In genomic region chr7:104801022-104801421, GRCh38 we compare ENCODE assay signal across 8 cellular contexts.
"Had no signal": no experiment of that assay in that cellular context is flagged by ENCODE, and none has a peak within 500 bp of the region (broad histone marks: within the 10 kb centered on the region; RNA-seq: fewer than 3 reads in every experiment).

No MANE protein-coding gene starts in this region.

- H3K4me2 ChIP-seq: KMS-11 had no signal

- H3K36me3 Mint-ChIP-seq: IgD-negative memory B cell had no signal

- H3K4me3 ChIP-seq: K562 had no signal

- H3K4me1 Mint-ChIP-seq: IgD-negative memory B cell had no signal

- H3K4me3 Mint-ChIP-seq: IgD-negative memory B cell had no signal

- DNase-seq: IMR-90, KBM-7, KG1 had no signal

- H3K27ac Mint-ChIP-seq: IgD-negative memory B cell had no signal

- H3K9ac ChIP-seq: KMS-11 had no signal

- H3K27ac ChIP-seq: HL-60, KMS-11 had no signal

- ATAC-seq: HepG2, K562 had no signal
